In genomic region chr20:3795511-3796468, GRCh38 we compare ENCODE assay signal across 8 cellular contexts. TPM values are rescaled to one million over a fixed set of nuclear protein-coding genes. Genes with fewer than 3 reads are reported as not detected.
A peak's percentile ranks its signal among the peaks of the same experiment; 100 is the strongest.
DNase-seq lines count a peak whose midpoint lies in the region; ATAC-seq, FAIRE-seq and TF ChIP-seq lines count a peak whose summit lies in the region.

Gene CDC25B (plus strand): TSS chr20:3796310. CDS start chr20:3796532, 222 bp downstream.

- peak within 1 kb of the TSS; percentile 95 for H3K4ac ChIP-seq in IMR-90 (ENCODE audit: low read depth, low read length)

- H3K4me2 ChIP-seq in IMR-90 (ENCODE audit: low read depth, low read length), result peak within 1 kb of the TSS; percentile 92
- H3K4me2 ChIP-seq in OCI-LY3 (ENCODE audit: low read length), result peak within 1 kb of the TSS; percentile 79
- H3K4me2 ChIP-seq in endothelial cell of umbilical vein (ENCODE audit: insufficient read depth, low read length), result peak within 1 kb of the TSS; percentile 75

- POLR2A ChIA-PET in IMR-90 (lab: Charles Lee; ENCODE audit: unreplicated experiment) (interaction anchor here (0.6 kb wide), 1 partner anchor 14 kb away, joined by 3 read pairs; no protein-coding TSS in a partner anchor), endothelial cell of umbilical vein (lab: Charles Lee) (interaction anchor here (1.0 to 1.2 kb wide), 3 partner anchors 9 to 25 kb away, joined by 3 to 4 read pairs (median 3); partner anchors contain the start of gene SPEF1)

- TF ChIP-seq CTCF in D721Med (IDR thresholded peaks at IDR 0.05; ENCODE audit: insufficient read depth, missing control alignments), result no peak
- TF ChIP-seq CTCF in IMR-90 (conservative IDR thresholded peaks at IDR 0.05; ENCODE audit: low read depth, low read length), result peak; percentile 22
- no peak; the same call in 1 of the 2 replicates for TF ChIP-seq CTCF in OCI-LY3 (IDR thresholded peaks at IDR 0.05; ENCODE audit: low read depth, low read length)
- TF ChIP-seq CTCF in endothelial cell of umbilical vein (IDR thresholded peaks at IDR 0.05; ENCODE audit: extremely low read depth in 1 of 2, insufficient read depth in 1 of 2, low read depth in 1 of 2, low read length in 2 of 2), result peak in 1 of 2 donors; percentile 49

- H3K14ac ChIP-seq in IMR-90 (replicated peaks; ENCODE audit: low read depth, low read length), result peak within 1 kb of the TSS; percentile 73

- no peak for TF ChIP-seq RAD21 in IMR-90 (IDR thresholded peaks at IDR 0.05; ENCODE audit: low read length)

- H3K23ac ChIP-seq in IMR-90 (ENCODE audit: low read depth, low read length), result peak within 1 kb of the TSS; percentile 85

- 0% methylated on average over 18 of the region's 69 CpGs; no CpG with 5 or more reads in 1 of the 2 experiments for WGBS in IMR-90 (ENCODE audit: extremely low coverage in 2 of 2, insufficient read length in 1 of 2), 2 experiments

- H3K36me3 ChIP-seq in IMR-90 (ENCODE audit: control insufficient read depth, insufficient read depth, low read length), result peaks cover 18% of the 10 kb centered on the region
- H3K36me3 ChIP-seq in OCI-LY3 (replicated peaks; ENCODE audit: low read depth, low read length), result peaks cover 11% of the 10 kb centered on the region
- H3K36me3 ChIP-seq in endothelial cell of umbilical vein (ENCODE audit: control insufficient read depth in 2 of 2, extremely low read depth in 1 of 2, insufficient read depth in 2 of 2, low read length in 2 of 2), result no peaks in the 10 kb centered on the region

- peak within 1 kb of the TSS; percentile 97 for H2AK5ac ChIP-seq in IMR-90 (ENCODE audit: low read depth, low read length)

- in situ Hi-C loops in IMR-90 (cut with MboI; ENCODE audit: low sequenced_read_pairs), result no loop called here

- dilution Hi-C loops in IMR-90 (cut with HindIII; ENCODE audit: low sequenced_read_pairs, unreplicated experiment) (no loop called here), endothelial cell of umbilical vein (cut with MboI; ENCODE audit: extremely low pct_ligation_motif_present, low sequenced_read_pairs) (no loop called here)

- peak within 1 kb of the TSS; percentile 99 for H2AK9ac ChIP-seq in IMR-90 (replicated peaks; ENCODE audit: low read depth, low read length, poor library complexity)

- CTCF ChIA-PET in IMR-90 (lab: Yijun Ruan, JAX) (interaction anchor here (0.8 to 1.4 kb wide), 2 partner anchors 9 to 23 kb away, joined by 3 to 4 read pairs; partner anchors contain the start of gene CENPB), endothelial cell of umbilical vein (lab: Charles Lee) (interaction anchor here (1.0 to 2.1 kb wide), 6 partner anchors 9 to 59 kb away, joined by 3 to 29 read pairs (median 5); partner anchors contain the start of genes AP5S1, CENPB and SPEF1)

- H4K5ac ChIP-seq in IMR-90 (ENCODE audit: low read depth, low read length), result peak within 1 kb of the TSS; percentile 87

- no peaks in the 10 kb centered on the region for H3K9me3 ChIP-seq in IMR-90 (ENCODE audit: control insufficient read depth, insufficient read depth, low read length)
- H3K9me3 ChIP-seq in OCI-LY3 (ENCODE audit: insufficient read depth, low read length), result no peaks in the 10 kb centered on the region
- H3K9me3 ChIP-seq in endothelial cell of umbilical vein (replicated peaks; ENCODE audit: control insufficient read depth, insufficient read depth, low read length), result no peaks in the 10 kb centered on the region

- peak within 1 kb of the TSS; percentile 95 for H3K27ac ChIP-seq in IMR-90 (ENCODE audit: insufficient read depth, low read length)
- peak within 1 kb of the TSS; percentile 78 for H3K27ac ChIP-seq in OCI-LY3 (ENCODE audit: low read length)
- peak within 1 kb of the TSS; percentile 84 for H3K27ac ChIP-seq in endothelial cell of umbilical vein (ENCODE audit: insufficient read depth, low read depth, low read length)

- no peaks in the 10 kb centered on the region for H4K20me1 ChIP-seq in IMR-90 (ENCODE audit: insufficient read depth, low read length)
- H4K20me1 ChIP-seq in OCI-LY3 (ENCODE audit: insufficient read depth, low read length), result no peaks in the 10 kb centered on the region
- H4K20me1 ChIP-seq in endothelial cell of umbilical vein (replicated peaks; ENCODE audit: control insufficient read depth, extremely low read depth, insufficient read depth, low read length), result no peaks in the 10 kb centered on the region

- H3K4me3 ChIP-seq in IMR-90 (ENCODE audit: insufficient read depth, low read depth, low read length) (peak within 1 kb of the TSS; percentile 82), OCI-LY3 (ENCODE audit: low read length) (peak within 1 kb of the TSS; percentile 86), endothelial cell of umbilical vein (replicated peaks in 1 of 3; ENCODE audit: insufficient read depth in 1 of 3, low read depth in 1 of 3, low read length in 3 of 3) (peak within 1 kb of the TSS; percentile 66 to 90 (median 70))

- peak; percentile 52 for TF ChIP-seq POLR2A in IMR-90 (IDR thresholded peaks at IDR 0.05; ENCODE audit: low read depth, low read length)
- peak; percentile 61 for TF ChIP-seq POLR2A in endothelial cell of umbilical vein (IDR thresholded peaks at IDR 0.05; ENCODE audit: low read depth, low read length)

- ATAC-seq in GM21528 (IDR thresholded peaks at IDR 0.05; ENCODE audit: low FRiP score, unreplicated experiment) (peak; percentile 68), IMR-90 (ENCODE audit: low read depth) (peak; percentile 93)

- DNase-seq in D721Med (ENCODE audit: insufficient read length, low spot score) (peak; percentile 58), IMR-90 (peak; percentile 83), endothelial cell of umbilical vein (ENCODE audit: low read depth, low spot score) (peak; percentile 88), middle frontal gyrus (ENCODE audit: extremely low spot score, low spot score) (peak; percentile 88)
- peak; percentile 89 for DNase-seq in activated CD8-positive, alpha-beta memory T cell treated with anti-CD3 and anti-CD28 coated beads, Interleukin-2, amount 50 U/mL, for 4 hours
- peak; percentile 80 to 84 for DNase-seq in stimulated activated CD8-positive, alpha-beta memory T cell treated with anti-CD3 and anti-CD28 coated beads, Interleukin-4, amount 100 ng/mL, for 1 hour (ENCODE audit: low read depth in 2 of 2, low spot score in 1 of 2)

- H3K79me2 ChIP-seq in OCI-LY3 (ENCODE audit: low read length) (peaks cover 8% of the 10 kb centered on the region), endothelial cell of umbilical vein (ENCODE audit: control insufficient read depth, insufficient read depth, low read length) (peaks cover 25% of the 10 kb centered on the region)

- peak within 1 kb of the TSS; percentile 90 for H2BK5ac ChIP-seq in IMR-90 (ENCODE audit: low read depth, low read length, poor library complexity, severe bottlenecking)

- H3K9me1 ChIP-seq in IMR-90 (ENCODE audit: insufficient read depth, low read length) (peaks cover 21% of the 10 kb centered on the region), endothelial cell of umbilical vein (replicated peaks; ENCODE audit: control insufficient read depth, extremely low read depth, insufficient read depth, low read length) (no peaks in the 10 kb centered on the region)

- peak within 1 kb of the TSS; percentile 12 for H2BK20ac ChIP-seq in IMR-90 (ENCODE audit: low read depth, low read length)

- intact Hi-C loops in IMR-90 (cut with micrococcal nuclease), result no loop called here
- intact Hi-C loops in endothelial cell of umbilical vein (cut with micrococcal nuclease), result loop anchor here (1.0 kb wide), 2 partner anchors 13 to 25 kb away; partner anchors contain the start of gene AP5S1

- peak within 1 kb of the TSS; percentile 92 to 93 for H4K8ac ChIP-seq in IMR-90 (ENCODE audit: low read depth in 2 of 2, low read length in 2 of 2)

- FAIRE-seq in D721Med (lab: Jason Lieb, UNC), result no peak
- FAIRE-seq in endothelial cell of umbilical vein (lab: Jason Lieb, UNC), result peak; percentile 97

- H2BK15ac ChIP-seq in IMR-90 (ENCODE audit: low read depth, low read length), result peak within 1 kb of the TSS; percentile 87; the same call in 2 of the 3 replicates

- peaks cover 36 to 55% of the 10 kb centered on the region in 2 experiments for H3K79me1 ChIP-seq in IMR-90 (ENCODE audit: low read depth in 1 of 2, low read length in 2 of 2)

- H3K4me1 ChIP-seq in IMR-90 (ENCODE audit: control insufficient read depth, insufficient read depth, low read length) (peaks cover 26% of the 10 kb centered on the region), OCI-LY3 (ENCODE audit: low read length) (peaks cover 26% of the 10 kb centered on the region), endothelial cell of umbilical vein (ENCODE audit: control insufficient read depth, extremely low read depth, insufficient read depth, low read length) (peaks cover 20% of the 10 kb centered on the region)

- H3K56ac ChIP-seq in IMR-90 (ENCODE audit: extremely low read depth, insufficient read depth, low read length), result peak within 1 kb of the TSS; percentile 78

- H3K27me3 ChIP-seq in IMR-90 (ENCODE audit: control insufficient read depth, insufficient read depth, low read length) (no peaks in the 10 kb centered on the region), OCI-LY3 (ENCODE audit: low read depth, low read length) (no peaks in the 10 kb centered on the region), endothelial cell of umbilical vein (ENCODE audit: control insufficient read depth in 2 of 2, insufficient read depth in 2 of 2, low read length in 2 of 2) (no peaks in the 10 kb centered on the region)

- H4K91ac ChIP-seq in IMR-90 (ENCODE audit: insufficient read depth, low read depth, low read length), result peak within 1 kb of the TSS; percentile 91

- peak within 1 kb of the TSS; percentile 85 for H3K18ac ChIP-seq in IMR-90 (ENCODE audit: low read depth, low read length)

- BruUV-seq in IMR-90 (replicated peaks; lab: Mats Ljungman, UMichigan) (no TSS peak), endothelial cell of umbilical vein (replicated peaks; lab: Mats Ljungman, UMichigan) (TSS peak; percentile 84)

- H3K9ac ChIP-seq in IMR-90 (ENCODE audit: low read depth, low read length), result peak within 1 kb of the TSS; percentile 87
- peak within 1 kb of the TSS; percentile 95 for H3K9ac ChIP-seq in OCI-LY3 (ENCODE audit: low read length)
- peak within 1 kb of the TSS; percentile 91 for H3K9ac ChIP-seq in endothelial cell of umbilical vein (replicated peaks; ENCODE audit: extremely low read depth, insufficient read depth, low read length)

- H2AFZ ChIP-seq in IMR-90 (replicated peaks; ENCODE audit: low read length, poor library complexity) (peak within 1 kb of the TSS; percentile 91), OCI-LY3 (ENCODE audit: low read depth, low read length) (peak within 1 kb of the TSS; percentile 92), endothelial cell of umbilical vein (ENCODE audit: low read depth, low read length) (peak within 1 kb of the TSS; percentile 79)

- peak within 1 kb of the TSS; percentile 84 for H2BK120ac ChIP-seq in IMR-90 (ENCODE audit: low read depth, low read length)

RNA-seq across cellular contexts. Expression of gene CDC25B, which starts in this region (rescaled TPM):
- total RNA-seq in IMR-90 (2012; rRNA removed), result 14.5 and 14.7 TPM in 2 replicates
- polyA plus RNA-seq in IMR-90 (2012; rRNA removed), result 50.5 and 59.8 TPM in 2 replicates
- polyA plus RNA-seq in IMR-90 (2012; cell fraction: cytosol; rRNA removed), result 35.2 and 48.2 TPM in 2 replicates
- polyA plus RNA-seq in IMR-90 (2012; cell fraction: nucleus; rRNA removed; ENCODE audit: low replicate concordance), result 165 TPM in 2 replicates
- 62.2 and 76.5 TPM in 2 replicates for total RNA-seq in endothelial cell of umbilical vein
- polyA plus RNA-seq in endothelial cell of umbilical vein, result 45.3 and 46.7 TPM in 2 replicates
- 47.7 and 49.7 TPM in 2 replicates for polyA plus RNA-seq in endothelial cell of umbilical vein (2011; cell fraction: cytosol; rRNA removed)
- polyA plus RNA-seq in endothelial cell of umbilical vein (2011; cell fraction: nucleus; rRNA removed), result 123 and 124 TPM in 2 replicates
- polyA plus RNA-seq in endothelial cell of umbilical vein (2012), result 40.0 and 48.6 TPM in 2 replicates
- 26.3 and 28.3 TPM in 2 replicates for polyA minus RNA-seq in endothelial cell of umbilical vein
- 47.7 TPM for polyA minus RNA-seq in endothelial cell of umbilical vein (2011; cell fraction: cytosol; rRNA and poly(A)+ RNA removed)
- polyA minus RNA-seq in endothelial cell of umbilical vein (2011; cell fraction: nucleus; rRNA and poly(A)+ RNA removed), result 22.3 and 26.4 TPM in 2 replicates

Comparison
In these comparisons a context has a peak if more than half of its experiments do, and no peak if none do; other contexts are left out.
1. Peak in every context shown above with its lines: DNase-seq, ATAC-seq, H3K4me3 ChIP-seq and H3K27ac ChIP-seq.